9 cellular contexts compared by ENCODE assay signal in the genomic region with DNA sequence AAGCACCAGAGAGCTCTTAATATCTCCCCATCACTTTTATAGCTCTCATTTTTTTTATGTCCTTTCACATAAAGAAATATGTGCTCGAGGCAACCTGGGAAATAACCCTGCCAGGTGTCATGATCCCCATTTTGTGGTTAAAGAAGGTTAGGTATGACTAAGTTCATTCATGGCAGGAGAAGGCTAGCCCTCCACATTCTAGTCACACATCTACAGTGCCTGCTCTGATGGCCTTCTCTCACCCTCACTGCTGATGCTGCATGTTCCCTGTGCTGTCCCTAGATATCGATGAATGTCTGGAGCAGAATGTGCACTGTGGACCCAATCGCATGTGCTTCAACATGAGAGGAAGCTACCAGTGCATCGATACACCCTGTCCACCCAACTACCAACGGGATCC.
A peak's percentile ranks its signal among the peaks of the same experiment; 100 is the strongest.
DNase-seq lines count a peak whose midpoint lies in the region; ATAC-seq, FAIRE-seq and TF ChIP-seq lines count a peak whose summit lies in the region.
"Had no signal": no experiment of that assay in that cellular context is flagged by ENCODE, and none has a peak within 500 bp of the region (broad histone marks: within the 10 kb centered on the region; RNA-seq: fewer than 3 reads in every experiment).

No MANE protein-coding gene starts in this region.

- TF ChIP-seq POLR2A in sigmoid colon (IDR thresholded peaks at IDR 0.05) (no peak), ovary (IDR thresholded peaks at IDR 0.05) (no peak)

- peak; percentile 4 for DNase-seq in HTR-8/SVneo (ENCODE audit: insufficient read length, low spot score)
- peak; percentile 37 for DNase-seq in kidney epithelial cell (ENCODE audit: low read depth)
- no peak for DNase-seq in sigmoid colon
- DNase-seq in ovary, result no peak
- no peak for DNase-seq in DMS 273 treated with DMSO at 0.1 percent for 48 hours (lab: John Stamatoyannopoulos, UW)
- no peak for DNase-seq in NCI-H2107 treated with DMSO at 0.1 percent for 48 hours (lab: John Stamatoyannopoulos, UW; ENCODE audit: unreplicated experiment)
- DNase-seq: NCI-H526 had no signal

- intact Hi-C loops in sigmoid colon (cut with DNase I), result no loop called here
- intact Hi-C loops in ovary (cut with DNase I), result no loop called here

- H3K9me3 ChIP-seq in sigmoid colon (no peaks in the 10 kb centered on the region), ovary (no peaks in the 10 kb centered on the region)

- ATAC-seq in GM18907 (IDR thresholded peaks at IDR 0.05; ENCODE audit: unreplicated experiment) (peak; percentile 75), HG02610 (IDR thresholded peaks at IDR 0.05; ENCODE audit: unreplicated experiment) (peak; percentile 60)

- no peaks in the 10 kb centered on the region for H3K4me1 ChIP-seq in sigmoid colon
- H3K4me1 ChIP-seq in ovary (ENCODE audit: insufficient read depth), result no peaks in the 10 kb centered on the region

- no peak overlapping the region for H3K4me3 ChIP-seq in kidney epithelial cell (ENCODE audit: low read depth, low read length)
- no peak overlapping the region for H3K4me3 ChIP-seq in sigmoid colon
- H3K4me3 ChIP-seq in ovary, result no peak overlapping the region

- H3K27ac ChIP-seq in sigmoid colon (no peak overlapping the region), ovary (no peak overlapping the region)

- FAIRE-seq in HTR-8/SVneo (lab: Jason Lieb, UNC), result peak; percentile 48

- 78 to 87% methylated on average over 5 of the region's 5 CpGs for WGBS in sigmoid colon, 2 donors
- WGBS in ovary, 3 donors, result 95 to 98% (median 96%) methylated on average over 5 of the region's 5 CpGs

- H3K27me3 ChIP-seq in kidney epithelial cell (ENCODE audit: control insufficient read depth, insufficient read depth, low read length) (no peaks in the 10 kb centered on the region), sigmoid colon (no peaks in the 10 kb centered on the region), ovary (no peaks in the 10 kb centered on the region)

- no peak for TF ChIP-seq EP300 in sigmoid colon (IDR thresholded peaks at IDR 0.05)
- TF ChIP-seq EP300 in ovary (IDR thresholded peaks at IDR 0.05), result no peak

- H3K36me3 ChIP-seq in kidney epithelial cell (ENCODE audit: control insufficient read depth, insufficient read depth, low read length) (no peaks in the 10 kb centered on the region), sigmoid colon (no peaks in the 10 kb centered on the region), ovary (no peaks in the 10 kb centered on the region)

- TF ChIP-seq CTCF in kidney epithelial cell (IDR thresholded peaks at IDR 0.05; ENCODE audit: insufficient read depth, low read length, poor library complexity, severe bottlenecking), result no peak
- no peak for TF ChIP-seq CTCF in sigmoid colon (IDR thresholded peaks at IDR 0.05)
- no peak for TF ChIP-seq CTCF in ovary (IDR thresholded peaks at IDR 0.05)

Comparison
In these comparisons a context has a peak if more than half of its experiments do, and no peak if none do; other contexts are left out.
1. DNase-seq: peak in HTR-8/SVneo (single experiment) and kidney epithelial cell (single experiment); none in sigmoid colon (single experiment), ovary (0 of 5), DMS 273 treated with DMSO at 0.1 percent for 48 hours (single experiment) and NCI-H2107 treated with DMSO at 0.1 percent for 48 hours (single experiment).